8 cellular contexts compared by ENCODE assay signal in genomic region chr16:9090101-9090959, GRCh38. TPM values are rescaled to one million over a fixed set of nuclear protein-coding genes. Genes with fewer than 3 reads are reported as not detected.
DNase-seq lines count a peak whose midpoint lies in the region; ATAC-seq, FAIRE-seq and TF ChIP-seq lines count a peak whose summit lies in the region.

No MANE protein-coding gene starts in this region.

- H3K27me3 Mint-ChIP-seq in stimulated activated naive B cell treated with anti-CD40 and anti-IgM and Interleukin-4, amounts not matched to agents 10 μg/mL and 1 μg/mL and 100 μg/mL, for 72 hours = no peaks in the 10 kb centered on the region

- no peaks in the 10 kb centered on the region for H3K27me3 ChIP-seq in HUES48 (ENCODE audit: control insufficient read depth, insufficient read depth, low read length)
- no peaks in the 10 kb centered on the region for H3K27me3 ChIP-seq in mesendoderm (ENCODE audit: insufficient read depth, low read length, poor library complexity)

- peaks cover 36% of the 10 kb centered on the region for H3K79me2 ChIP-seq in mesendoderm (ENCODE audit: control insufficient read depth, insufficient read depth, low read length)

- no peaks in the 10 kb centered on the region for H3K9me3 ChIP-seq in A549
- H3K9me3 ChIP-seq in HUES48 (ENCODE audit: control insufficient read depth, insufficient read depth, low read length) = no peaks in the 10 kb centered on the region

- no peak overlapping the region for H4K5ac ChIP-seq in mesendoderm (ENCODE audit: low read length)

- CTCF ChIA-PET in A549 (lab: Yijun Ruan, JAX) = no interaction called here

- POLR2A ChIA-PET in A549 (lab: Yijun Ruan, JAX) = interaction anchor here (0.5 to 3.2 kb wide), 16 partner anchors 9 to 347 kb away, joined by 3 to 51 read pairs (median 7); partner anchors contain the start of genes CARHSP1 and USP7

- H3K4me2 ChIP-seq in A549 (peak overlapping the region; percentile 87), mesendoderm (ENCODE audit: low read length) (peak overlapping the region; percentile 37)

- no peak for TF ChIP-seq CTCF in A549 (IDR thresholded peaks at IDR 0.05)

- ATAC-seq in A549 (peak; percentile 1 to 6; a peak in 4 of 6 replicates), HG02571 (IDR thresholded peaks at IDR 0.05; ENCODE audit: unreplicated experiment) (no peak)
- peak; percentile 10 to 14 for ATAC-seq in stimulated activated naive B cell treated with anti-CD40 and anti-IgM and Interleukin-4, amounts not matched to agents 10 μg/mL and 1 μg/mL and 100 μg/mL, for 72 hours (replicated peaks)

- H3K36me3 ChIP-seq in HUES48 (ENCODE audit: control insufficient read depth, insufficient read depth, low read length) (peaks cover 21% of the 10 kb centered on the region), mesendoderm (ENCODE audit: control insufficient read depth, insufficient read depth, low read length) (peaks cover 2% of the 10 kb centered on the region)

- H3K56ac ChIP-seq in mesendoderm (ENCODE audit: low read length) = peak overlapping the region; percentile 94

- WGBS in A549 (ENCODE audit: missing lambda C conversion rate) = 54% methylated on average over 25 of the region's 85 CpGs
- no CpG with 5 or more reads among the region's 85 CpGs for WGBS in mesendoderm (ENCODE audit: extremely low coverage, insufficient coverage, low lambda C conversion rate)

- H3K4me3 ChIP-seq in A549 = peak overlapping the region; percentile 57
- peak overlapping the region; percentile 85 for H3K4me3 ChIP-seq in HUES48 (ENCODE audit: low read depth, low read length)
- peak overlapping the region; percentile 12 for H3K4me3 ChIP-seq in mesendoderm (ENCODE audit: low read length)

- no peak overlapping the region for H2AK5ac ChIP-seq in mesendoderm (ENCODE audit: low read length)

- DNase-seq in A549 (ENCODE audit: low read depth in 1 of 2, low spot score in 1 of 2) (no peak), mesendoderm (peak; percentile 70), glomerular visceral epithelial cell (ENCODE audit: extremely low spot score) (no peak)
- DNase-seq in activated CD4-positive, alpha-beta T cell treated with anti-CD3 and anti-CD28 coated beads, Interleukin-2, amount 50 U/mL, for 48 hours = peak; percentile 59 to 62
- DNase-seq in effector CD4-positive, alpha-beta T cell = peak; percentile 12
- peak; percentile 44 for DNase-seq in stimulated activated naive B cell treated with anti-CD40 and anti-IgM and Interleukin-4, amounts not matched to agents 10 μg/mL and 1 μg/mL and 100 μg/mL, for 72 hours

- peak; percentile 35; the same call in 1 of the 2 replicates for TF ChIP-seq POLR2A in A549 (IDR thresholded peaks at IDR 0.05; ENCODE audit: low read length)

- peak overlapping the region; percentile 91 to 97 for H3K27ac ChIP-seq in A549
- H3K27ac ChIP-seq in HUES48 (ENCODE audit: low read depth, low read length) = peak overlapping the region; percentile 86
- H3K27ac ChIP-seq in mesendoderm (ENCODE audit: low read depth, low read length) = peak overlapping the region; percentile 75

- no peak for FAIRE-seq in A549 (lab: Jason Lieb, UNC)

- H4K8ac ChIP-seq in mesendoderm (ENCODE audit: low read depth, low read length) = no peak overlapping the region

- H2BK5ac ChIP-seq in mesendoderm (ENCODE audit: low read length) = no peak overlapping the region

- no peak for TF ChIP-seq EP300 in A549 (IDR thresholded peaks at IDR 0.05)

- H3K36me3 Mint-ChIP-seq in stimulated activated naive B cell treated with anti-CD40 and anti-IgM and Interleukin-4, amounts not matched to agents 10 μg/mL and 1 μg/mL and 100 μg/mL, for 72 hours = peaks cover 18 to 26% of the 10 kb centered on the region in 2 donors

- H3K18ac ChIP-seq in mesendoderm (ENCODE audit: low read length) = peak overlapping the region; percentile 88

- peaks cover 27% of the 10 kb centered on the region for H3K4me1 ChIP-seq in A549
- peaks cover 21% of the 10 kb centered on the region for H3K4me1 ChIP-seq in HUES48 (ENCODE audit: control insufficient read depth, insufficient read depth, low read length)
- H3K4me1 ChIP-seq in mesendoderm (ENCODE audit: control insufficient read depth, low read depth, low read length) = peaks cover 4% of the 10 kb centered on the region

- peak overlapping the region; percentile 82 for H3K4ac ChIP-seq in mesendoderm (ENCODE audit: low read depth, low read length)

- H3K4me1 Mint-ChIP-seq in stimulated activated naive B cell treated with anti-CD40 and anti-IgM and Interleukin-4, amounts not matched to agents 10 μg/mL and 1 μg/mL and 100 μg/mL, for 72 hours = peaks cover 21 to 32% of the 10 kb centered on the region in 2 donors

- no peak for TF ChIP-seq RAD21 in A549 (conservative IDR thresholded peaks at IDR 0.05 in 1 of 2, IDR thresholded peaks at IDR 0.05 in 1 of 2)

- H2BK15ac ChIP-seq in mesendoderm (replicated peaks; ENCODE audit: low read depth) = no peak overlapping the region

- H3K9me3 Mint-ChIP-seq in stimulated activated naive B cell treated with anti-CD40 and anti-IgM and Interleukin-4, amounts not matched to agents 10 μg/mL and 1 μg/mL and 100 μg/mL, for 72 hours = no peaks in the 10 kb centered on the region

- peak overlapping the region; percentile 78 for H2BK120ac ChIP-seq in mesendoderm (ENCODE audit: low read depth, low read length)

- H3K79me1 ChIP-seq in mesendoderm (ENCODE audit: low read length) = no peaks in the 10 kb centered on the region

- peak overlapping the region; percentile 90 to 93 for H3K4me3 Mint-ChIP-seq in stimulated activated naive B cell treated with anti-CD40 and anti-IgM and Interleukin-4, amounts not matched to agents 10 μg/mL and 1 μg/mL and 100 μg/mL, for 72 hours

- peak overlapping the region; percentile 54 for H3K23ac ChIP-seq in mesendoderm (ENCODE audit: low read length)

- H3K9ac ChIP-seq in HUES48 (ENCODE audit: low read depth, low read length) = peak overlapping the region; percentile 71
- H3K9ac ChIP-seq in mesendoderm (ENCODE audit: low read length) = peak overlapping the region; percentile 78

- peak overlapping the region; percentile 95 for H3K27ac Mint-ChIP-seq in stimulated activated naive B cell treated with anti-CD40 and anti-IgM and Interleukin-4, amounts not matched to agents 10 μg/mL and 1 μg/mL and 100 μg/mL, for 72 hours

TF ChIP-seq in A549, 52 proteins besides CTCF, POLR2A, EP300 and RAD21:
- TF ChIP-seq BCL3 (IDR thresholded peaks at IDR 0.05) (no peak), E2F6 (IDR thresholded peaks at IDR 0.05; ENCODE audit: borderline replicate concordance, low read depth) (peak; percentile 33; the same call in 1 of the 2 replicates), RNF2 (IDR thresholded peaks at IDR 0.05; ENCODE audit: borderline replicate concordance, low read depth) (no peak), KDM1A (IDR thresholded peaks at IDR 0.05; ENCODE audit: low read depth) (peak; percentile 24; the same call in 1 of the 2 replicates), FOSB (CRISPR knock-in tag; IDR thresholded peaks at IDR 0.05) (no peak), TP53 (CRISPR knock-in tag; IDR thresholded peaks at IDR 0.05) (peak; percentile 71; the same call in 1 of the 2 replicates), POLR2AphosphoS2 (conservative IDR thresholded peaks at IDR 0.05; ENCODE audit: low read length) (no peak), MAX (IDR thresholded peaks at IDR 0.05) (peak; percentile 33; the same call in 1 of the 2 replicates), MAZ (IDR thresholded peaks at IDR 0.05; ENCODE audit: borderline replicate concordance, low read depth, low read length) (no peak)

RNA-seq across cellular contexts. Expression of gene HAPSTR1, which starts 1.1 kb away (rescaled TPM):
- polyA plus RNA-seq in A549 (2011; rRNA removed) = 36.9 and 41.8 TPM in 2 replicates
- polyA plus RNA-seq in A549 (2012; cell fraction: cytosol; rRNA removed) = 6.9 and 8.8 TPM in 2 replicates
- 5.1 and 9.1 TPM in 2 replicates for polyA plus RNA-seq in A549 (2012; cell fraction: nucleus; rRNA removed)
- polyA plus RNA-seq in A549 (2017; fragmentation: RNase III; extraction: RNeasy Plus Mini Kit Qiagen cat#74134 plus additional on column Dnase treatment) = 22.4 to 24.4 TPM (median 22.9 TPM) in 3 replicates
- 42.9 and 44.1 TPM in 2 replicates for polyA minus RNA-seq in A549 (2011; rRNA and poly(A)+ RNA removed)
- 32.0 TPM for polyA plus RNA-seq in mesendoderm (2013, experiment 1 of 2)
- 30.7 TPM for polyA plus RNA-seq in mesendoderm (2013, experiment 2 of 2)

Comparison
In these comparisons a context has a peak if more than half of its experiments do, and no peak if none do; other contexts are left out.
1. DNase-seq: peak in activated CD4-positive, alpha-beta T cell treated with anti-CD3 and anti-CD28 coated beads, Interleukin-2, amount 50 U/mL, for 48 hours (2 of 2), effector CD4-positive, alpha-beta T cell (single experiment), mesendoderm (single experiment) and stimulated activated naive B cell treated with anti-CD40 and anti-IgM and Interleukin-4, amounts not matched to agents 10 μg/mL and 1 μg/mL and 100 μg/mL, for 72 hours (single experiment); none in A549 (0 of 2) and glomerular visceral epithelial cell (single experiment).
2. H3K4me3 ChIP-seq: peak in every context shown above with its lines; median percentile 85 in HUES48; 57 in A549; 12 in mesendoderm.
3. Peak in every context shown above with its lines, with median percentiles within 50 percentile points of each other: H3K27ac ChIP-seq.